ENCODE assay signal across 13 cellular contexts in genomic region chr2:197296861-197297260, GRCh38. TPM values are rescaled to one million over a fixed set of nuclear protein-coding genes. Genes with fewer than 3 reads are reported as not detected.
DNase-seq lines count a peak whose midpoint lies in the region; ATAC-seq and TF ChIP-seq lines count a peak whose summit lies in the region.
"Had no signal": no experiment of that assay in that cellular context is flagged by ENCODE, and none has a peak within 500 bp of the region (broad histone marks: within the 10 kb centered on the region; RNA-seq: fewer than 3 reads in every experiment).

No MANE protein-coding gene starts in this region.

- H3K27ac ChIP-seq in CD8-positive, alpha-beta T cell (ENCODE audit: low read depth, low read length), result peak overlapping the region; percentile 19
- peak overlapping the region; percentile 94 for H3K27ac ChIP-seq in Karpas-422 (ENCODE audit: low read length)
- H3K27ac ChIP-seq in naive thymus-derived CD4-positive, alpha-beta T cell (ENCODE audit: low read depth, low read length), result peak overlapping the region; percentile 69
- H3K27ac ChIP-seq: cardiac muscle cell had no signal

- peaks cover 5% of the 10 kb centered on the region for H3K36me3 ChIP-seq in CD8-positive, alpha-beta T cell (ENCODE audit: insufficient read depth, low read length)
- peaks cover 29% of the 10 kb centered on the region for H3K36me3 ChIP-seq in Karpas-422 (ENCODE audit: insufficient read depth, low read length)
- no peaks in the 10 kb centered on the region for H3K36me3 ChIP-seq in naive thymus-derived CD4-positive, alpha-beta T cell (ENCODE audit: control insufficient read depth in 2 of 3, insufficient read depth in 3 of 3, low read length in 3 of 3)
- H3K36me3 ChIP-seq: cardiac muscle cell, HAP-1 had no signal

- H3K9ac ChIP-seq in Karpas-422 (ENCODE audit: low read length), result peak overlapping the region; percentile 48

- H3K4me2 ChIP-seq in Karpas-422 (ENCODE audit: low read depth, low read length, poor library complexity, severe bottlenecking), result peak overlapping the region; percentile 76

- DNase-seq in CD8-positive, alpha-beta T cell, result no peak
- DNase-seq in Karpas-422 (peak; percentile 76), GDM1 (lab: John Stamatoyannopoulos, UW) (no peak), Calu3 (no peak)
- DNase-seq in activated CD4-positive, alpha-beta memory T cell treated with anti-CD3 and anti-CD28 coated beads for 36 hours, result no peak
- peak in 2 of 9 donors; percentile 32 to 45 for DNase-seq in naive thymus-derived CD4-positive, alpha-beta T cell
- DNase-seq: COR-L47; NCI-H1694 treated with DMSO at 0.1 percent for 48 hours; stimulated activated CD4-positive, alpha-beta T cell treated with anti-CD3 and anti-CD28 coated beads, Interleukin-2, amount 100 ng/mL, for 24 hours; stimulated activated naive CD4-positive, alpha-beta T cell treated with Interleukin-2 at 50 U/mL for 16 hours had no signal

- peak overlapping the region; percentile 5 for H3K4me3 ChIP-seq in CD8-positive, alpha-beta T cell (ENCODE audit: low read depth, low read length)
- peak overlapping the region; percentile 48 for H3K4me3 ChIP-seq in Karpas-422 (ENCODE audit: low read length)
- H3K4me3 ChIP-seq in naive thymus-derived CD4-positive, alpha-beta T cell (ENCODE audit: low read length), result peak overlapping the region; percentile 36
- H3K4me3 ChIP-seq: cardiac muscle cell, HAP-1 had no signal

- H3K9me2 ChIP-seq in Karpas-422 (replicated peaks; ENCODE audit: insufficient read depth, low read length), result no peaks in the 10 kb centered on the region

- CTCF ChIA-PET in CD8-positive, alpha-beta T cell (lab: Charles Lee), result interaction anchor here (0.7 to 2.2 kb wide), 6 partner anchors 19 to 105 kb away, joined by 3 to 9 read pairs (median 3); no protein-coding TSS in a partner anchor
- CTCF ChIA-PET in activated CD4-positive, alpha-beta memory T cell treated with anti-CD3 and anti-CD28 coated beads for 36 hours (lab: Charles Lee), result no interaction called here
- CTCF ChIA-PET in naive thymus-derived CD4-positive, alpha-beta T cell (lab: Charles Lee), result interaction anchor here (1.0 to 1.4 kb wide), 2 partner anchors 90 to 99 kb away, joined by 3 read pairs; no protein-coding TSS in a partner anchor
- CTCF ChIA-PET in Calu3 (lab: Charles Lee), result no interaction called here

- H3K4me1 Mint-ChIP-seq in CD8-positive, alpha-beta T cell (ENCODE audit: low read depth), result peaks cover 94% of the 10 kb centered on the region
- H3K4me1 Mint-ChIP-seq in activated CD4-positive, alpha-beta memory T cell treated with anti-CD3 and anti-CD28 coated beads for 36 hours (ENCODE audit: low read depth), result peaks cover 96% of the 10 kb centered on the region
- H3K4me1 Mint-ChIP-seq in naive thymus-derived CD4-positive, alpha-beta T cell, result peaks cover 76 to 99% (median 97%) of the 10 kb centered on the region in 7 donors
- peaks cover 9% of the 10 kb centered on the region for H3K4me1 Mint-ChIP-seq in Calu3 (ENCODE audit: low read depth, unreplicated experiment)

- no peak for ATAC-seq in CD8-positive, alpha-beta T cell
- no peak for ATAC-seq in naive thymus-derived CD4-positive, alpha-beta T cell
- no peak for ATAC-seq in GM19395 (IDR thresholded peaks at IDR 0.05; ENCODE audit: unreplicated experiment)

- H3K9me3 Mint-ChIP-seq in CD8-positive, alpha-beta T cell, result peaks cover 8% of the 10 kb centered on the region
- H3K9me3 Mint-ChIP-seq in activated CD4-positive, alpha-beta memory T cell treated with anti-CD3 and anti-CD28 coated beads for 36 hours, result peaks cover 3% of the 10 kb centered on the region
- peaks cover 0 to 16% (median under 1%) of the 10 kb centered on the region in 11 donors for H3K9me3 Mint-ChIP-seq in naive thymus-derived CD4-positive, alpha-beta T cell
- no peaks in the 10 kb centered on the region for H3K9me3 Mint-ChIP-seq in Calu3 (ENCODE audit: low read depth, unreplicated experiment)

- intact Hi-C loops in CD8-positive, alpha-beta T cell (cut with DNase I, micrococcal nuclease), result loop anchor here in 1 of 2 experiments (1.0 kb wide), 1 partner anchor 10 kb away; no protein-coding TSS in a partner anchor
- intact Hi-C loops in activated CD4-positive, alpha-beta memory T cell treated with anti-CD3 and anti-CD28 coated beads for 36 hours (cut with micrococcal nuclease), result loop anchor here (1.0 to 2.0 kb wide), 4 partner anchors 10 to 81 kb away; no protein-coding TSS in a partner anchor
- intact Hi-C loops in naive thymus-derived CD4-positive, alpha-beta T cell (cut with micrococcal nuclease), result loop anchor here in 1 of 2 donors (1.0 to 2.0 kb wide), 2 partner anchors 10 to 16 kb away; no protein-coding TSS in a partner anchor
- intact Hi-C loops in Calu3 (cut with micrococcal nuclease; ENCODE audit: unreplicated experiment), result no loop called here

- no peaks in the 10 kb centered on the region for H3K27me3 ChIP-seq in CD8-positive, alpha-beta T cell (ENCODE audit: insufficient read depth, low read length)
- H3K27me3 ChIP-seq in Karpas-422 (ENCODE audit: low read length), result no peaks in the 10 kb centered on the region
- no peaks in the 10 kb centered on the region for H3K27me3 ChIP-seq in naive thymus-derived CD4-positive, alpha-beta T cell (ENCODE audit: control insufficient read depth in 2 of 2, insufficient read depth in 2 of 2, low read length in 2 of 2)
- H3K27me3 ChIP-seq: cardiac muscle cell had no signal

- peaks cover 57% of the 10 kb centered on the region for H3K36me3 Mint-ChIP-seq in CD8-positive, alpha-beta T cell
- H3K36me3 Mint-ChIP-seq in activated CD4-positive, alpha-beta memory T cell treated with anti-CD3 and anti-CD28 coated beads for 36 hours, result peaks cover 50% of the 10 kb centered on the region
- H3K36me3 Mint-ChIP-seq in naive thymus-derived CD4-positive, alpha-beta T cell, result peaks cover 16 to 57% (median 41%) of the 10 kb centered on the region in 5 donors
- H3K36me3 Mint-ChIP-seq in Calu3 (ENCODE audit: insufficient read depth, unreplicated experiment), result no peaks in the 10 kb centered on the region

- H3K4me1 ChIP-seq in CD8-positive, alpha-beta T cell (ENCODE audit: insufficient read depth, low read length), result peaks cover 100% of the 10 kb centered on the region
- peaks cover 70% of the 10 kb centered on the region for H3K4me1 ChIP-seq in Karpas-422 (ENCODE audit: low read length)
- H3K4me1 ChIP-seq in naive thymus-derived CD4-positive, alpha-beta T cell (ENCODE audit: control insufficient read depth in 2 of 2, insufficient read depth in 2 of 2, low read length in 2 of 2), result peaks cover 95 to 99% of the 10 kb centered on the region in 2 donors
- H3K4me1 ChIP-seq: HAP-1 had no signal

- no peaks in the 10 kb centered on the region for H4K20me1 ChIP-seq in Karpas-422 (ENCODE audit: insufficient read depth, low read depth, low read length)

- peak overlapping the region; percentile 94 for H3K27ac Mint-ChIP-seq in CD8-positive, alpha-beta T cell
- peak overlapping the region; percentile 100 for H3K27ac Mint-ChIP-seq in activated CD4-positive, alpha-beta memory T cell treated with anti-CD3 and anti-CD28 coated beads for 36 hours
- peak overlapping the region; percentile 88 to 99 (median 95) for H3K27ac Mint-ChIP-seq in naive thymus-derived CD4-positive, alpha-beta T cell
- H3K27ac Mint-ChIP-seq in Calu3 (ENCODE audit: unreplicated experiment), result no peak overlapping the region

- POLR2A ChIA-PET in CD8-positive, alpha-beta T cell (lab: Charles Lee), result interaction anchor here (0.9 to 6.1 kb wide), 7 partner anchors 11 to 101 kb away, joined by 3 to 71 read pairs (median 5); partner anchors contain the start of gene ANKRD44
- POLR2A ChIA-PET in activated CD4-positive, alpha-beta memory T cell treated with anti-CD3 and anti-CD28 coated beads for 36 hours (lab: Charles Lee), result interaction anchor here (1.0 to 7.3 kb wide), 6 partner anchors 10 to 93 kb away, joined by 3 to 101 read pairs (median 4); partner anchors contain the start of gene ANKRD44
- POLR2A ChIA-PET in naive thymus-derived CD4-positive, alpha-beta T cell (lab: Charles Lee), result interaction anchor here (0.7 to 9.2 kb wide), 12 partner anchors 10 to 162 kb away, joined by 3 to 158 read pairs (median 4); partner anchors contain the start of gene ANKRD44

- BruUV-seq in Calu3 (replicated peaks; lab: Mats Ljungman, UMichigan), result no TSS peak

- H3K9me3 ChIP-seq in CD8-positive, alpha-beta T cell (ENCODE audit: low read length), result no peaks in the 10 kb centered on the region
- H3K9me3 ChIP-seq in Karpas-422 (ENCODE audit: low read length), result no peaks in the 10 kb centered on the region
- H3K9me3 ChIP-seq in naive thymus-derived CD4-positive, alpha-beta T cell (ENCODE audit: control insufficient read depth in 2 of 3, low read length in 3 of 3), result no peaks in the 10 kb centered on the region
- H3K9me3 ChIP-seq: HAP-1 had no signal

- H3K4me3 Mint-ChIP-seq in CD8-positive, alpha-beta T cell, result peak overlapping the region; percentile 53
- H3K4me3 Mint-ChIP-seq in activated CD4-positive, alpha-beta memory T cell treated with anti-CD3 and anti-CD28 coated beads for 36 hours, result peak overlapping the region; percentile 53
- peak overlapping the region; percentile 49 to 97 (median 80) for H3K4me3 Mint-ChIP-seq in naive thymus-derived CD4-positive, alpha-beta T cell
- no peak overlapping the region for H3K4me3 Mint-ChIP-seq in Calu3 (ENCODE audit: low read depth, unreplicated experiment)

- H3K79me2 ChIP-seq in Karpas-422 (ENCODE audit: low read length), result peaks cover 100% of the 10 kb centered on the region

- no peaks in the 10 kb centered on the region for H3K27me3 Mint-ChIP-seq in CD8-positive, alpha-beta T cell (ENCODE audit: low read depth)
- H3K27me3 Mint-ChIP-seq in activated CD4-positive, alpha-beta memory T cell treated with anti-CD3 and anti-CD28 coated beads for 36 hours, result no peaks in the 10 kb centered on the region
- H3K27me3 Mint-ChIP-seq in naive thymus-derived CD4-positive, alpha-beta T cell, result no peaks in the 10 kb centered on the region
- H3K27me3 Mint-ChIP-seq in Calu3 (ENCODE audit: unreplicated experiment), result no peaks in the 10 kb centered on the region

- H2AFZ ChIP-seq in Karpas-422 (ENCODE audit: low read length), result no peak overlapping the region

- TF ChIP-seq CTCF in CD8-positive, alpha-beta T cell (IDR thresholded peaks at IDR 0.05), result no peak
- TF ChIP-seq CTCF in Calu3 (IDR thresholded peaks at IDR 0.05; ENCODE audit: unreplicated experiment), result no peak

RNA-seq across cellular contexts. Expression of gene ANKRD44, which starts 13.7 kb away (rescaled TPM):
- total RNA-seq in CD8-positive, alpha-beta T cell, result 100 to 1,000 TPM; 113 to 115 TPM
- 120 and 153 TPM in 2 replicates for total RNA-seq in Karpas-422 (2014; rRNA removed; shearing (Covaris generic); ENCODE audit: low replicate concordance)
- total RNA-seq in activated CD4-positive, alpha-beta memory T cell treated with anti-CD3 and anti-CD28 coated beads for 36 hours, result 100 to 1,000 TPM; 123 to 125 TPM
- total RNA-seq in naive thymus-derived CD4-positive, alpha-beta T cell, result 100 to 1,000 TPM; 234 to 296 (median 291) TPM
- 10 to 100 TPM; 88.6 to 95.4 TPM for polyA plus RNA-seq in naive thymus-derived CD4-positive, alpha-beta T cell
- total RNA-seq in Calu3 (2022), result 7.1 and 10.0 TPM in 2 replicates

Comparison
In these comparisons a context has a peak if more than half of its experiments do, and no peak if none do; other contexts are left out.
1. H3K27ac ChIP-seq: peak in every context shown above with its lines; median percentile 94 in Karpas-422; 69 in naive thymus-derived CD4-positive, alpha-beta T cell; 19 in CD8-positive, alpha-beta T cell.
2. RNA of gene ANKRD44, which starts 13.7 kb away (total RNA-seq): 234 to 296 TPM in naive thymus-derived CD4-positive, alpha-beta T cell, 123 to 125 TPM in activated CD4-positive, alpha-beta memory T cell treated with anti-CD3 and anti-CD28 coated beads for 36 hours, 120 to 153 TPM in Karpas-422 and 113 to 115 TPM in CD8-positive, alpha-beta T cell; 7.1 to 10.0 TPM in Calu3; every median in the first group is over 10 times any median in the second.
3. CTCF ChIA-PET loops: an anchor here in CD8-positive, alpha-beta T cell (0.7 to 2.2 kb wide) and naive thymus-derived CD4-positive, alpha-beta T cell (1.0 to 1.4 kb wide); none called in activated CD4-positive, alpha-beta memory T cell treated with anti-CD3 and anti-CD28 coated beads for 36 hours and Calu3.
4. Peak in every context shown above with its lines, with median percentiles within 50 percentile points of each other: H3K4me3 ChIP-seq.